ENCODE assay signal across 1 cellular context in the genomic region with DNA sequence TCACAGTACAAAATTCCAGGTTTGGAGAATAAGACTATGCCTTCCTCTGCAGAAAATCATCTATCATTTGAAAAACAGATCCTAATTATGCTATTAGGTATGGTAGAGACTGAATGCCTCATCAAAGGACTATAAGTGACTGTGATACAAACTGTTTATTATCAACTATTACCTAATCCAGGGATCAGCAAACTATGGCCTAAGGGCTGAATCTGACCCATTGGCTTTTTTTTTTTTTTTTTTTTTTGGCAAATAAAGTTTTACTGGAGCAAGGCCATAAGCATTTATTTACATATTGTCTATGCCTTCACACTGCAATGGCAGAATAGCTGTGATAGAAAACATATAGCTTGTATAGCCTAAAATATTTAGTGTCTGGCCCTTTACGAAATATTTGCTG.
A peak's percentile ranks its signal among the peaks of the same experiment; 100 is the strongest.
TF ChIP-seq lines count a peak whose summit lies in the region.

No MANE protein-coding gene starts in this region.

TF ChIP-seq in K562, 482 proteins besides CTCF, POLR2A, EP300 and RAD21:
- TF ChIP-seq, protein P1, sequence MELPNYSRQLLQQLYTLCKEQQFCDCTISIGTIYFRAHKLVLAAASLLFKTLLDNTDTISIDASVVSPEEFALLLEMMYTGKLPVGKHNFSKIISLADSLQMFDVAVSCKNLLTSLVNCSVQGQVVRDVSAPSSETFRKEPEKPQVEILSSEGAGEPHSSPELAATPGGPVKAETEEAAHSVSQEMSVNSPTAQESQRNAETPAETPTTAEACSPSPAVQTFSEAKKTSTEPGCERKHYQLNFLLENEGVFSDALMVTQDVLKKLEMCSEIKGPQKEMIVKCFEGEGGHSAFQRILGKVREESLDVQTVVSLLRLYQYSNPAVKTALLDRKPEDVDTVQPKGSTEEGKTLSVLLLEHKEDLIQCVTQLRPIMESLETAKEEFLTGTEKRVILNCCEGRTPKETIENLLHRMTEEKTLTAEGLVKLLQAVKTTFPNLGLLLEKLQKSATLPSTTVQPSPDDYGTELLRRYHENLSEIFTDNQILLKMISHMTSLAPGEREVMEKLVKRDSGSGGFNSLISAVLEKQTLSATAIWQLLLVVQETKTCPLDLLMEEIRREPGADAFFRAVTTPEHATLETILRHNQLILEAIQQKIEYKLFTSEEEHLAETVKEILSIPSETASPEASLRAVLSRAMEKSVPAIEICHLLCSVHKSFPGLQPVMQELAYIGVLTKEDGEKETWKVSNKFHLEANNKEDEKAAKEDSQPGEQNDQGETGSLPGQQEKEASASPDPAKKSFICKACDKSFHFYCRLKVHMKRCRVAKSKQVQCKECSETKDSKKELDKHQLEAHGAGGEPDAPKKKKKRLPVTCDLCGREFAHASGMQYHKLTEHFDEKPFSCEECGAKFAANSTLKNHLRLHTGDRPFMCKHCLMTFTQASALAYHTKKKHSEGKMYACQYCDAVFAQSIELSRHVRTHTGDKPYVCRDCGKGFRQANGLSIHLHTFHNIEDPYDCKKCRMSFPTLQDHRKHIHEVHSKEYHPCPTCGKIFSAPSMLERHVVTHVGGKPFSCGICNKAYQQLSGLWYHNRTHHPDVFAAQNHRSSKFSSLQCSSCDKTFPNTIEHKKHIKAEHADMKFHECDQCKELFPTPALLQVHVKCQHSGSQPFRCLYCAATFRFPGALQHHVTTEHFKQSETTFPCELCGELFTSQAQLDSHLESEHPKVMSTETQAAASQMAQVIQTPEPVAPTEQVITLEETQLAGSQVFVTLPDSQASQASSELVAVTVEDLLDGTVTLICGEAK (IDR thresholded peaks at IDR 0.05): 0 out of 2 replicates have a peak, but pooled peaks have one; percentile 22
- TF ChIP-seq, protein P1 (CRISPR knock-in tag; IDR thresholded peaks at IDR 0.05): peak; percentile 49; the same call in 1 of the 2 replicates
- no peak for TF ChIP-seq CHD1 (IDR thresholded peaks at IDR 0.05; ENCODE audit: low read length)
